In the genomic region with DNA sequence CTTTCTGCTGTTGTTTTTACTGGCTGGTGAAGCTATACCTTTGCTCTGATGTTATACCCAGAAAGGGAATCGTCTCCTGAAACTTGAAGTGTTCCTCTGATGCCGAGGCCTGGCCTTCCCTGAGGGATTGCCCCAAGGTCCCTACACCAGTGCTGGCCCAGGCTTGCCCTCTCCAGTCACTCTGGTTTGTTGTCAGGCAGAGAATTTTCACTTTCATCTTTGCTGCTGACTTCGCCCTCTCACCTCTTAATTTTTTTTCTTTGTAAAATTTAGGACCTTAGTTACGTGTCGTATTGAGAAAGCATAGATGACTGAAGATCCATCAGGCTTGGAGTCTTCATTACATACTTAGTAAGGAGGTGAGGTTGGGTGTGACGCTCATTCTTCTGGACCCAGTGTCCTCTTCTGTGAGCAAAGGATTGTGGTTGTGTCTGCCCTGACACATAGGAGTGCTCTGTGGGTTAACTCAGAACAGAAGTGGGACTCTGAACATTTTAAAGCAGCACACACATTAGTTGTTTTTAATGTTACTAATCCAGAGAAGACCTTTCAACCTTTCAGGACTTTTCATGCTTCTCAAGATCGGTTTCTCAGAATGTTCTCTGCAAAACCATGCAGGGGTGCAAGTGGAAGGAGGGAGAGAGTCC, we compare ENCODE assay signal across 12 cellular contexts. TPM values are rescaled to one million over a fixed set of nuclear protein-coding genes. Genes with fewer than 3 reads are reported as not detected.
A peak's percentile ranks its signal among the peaks of the same experiment; 100 is the strongest.
DNase-seq lines count a peak whose midpoint lies in the region; ATAC-seq, FAIRE-seq and TF ChIP-seq lines count a peak whose summit lies in the region.
"Had no signal": no experiment of that assay in that cellular context is flagged by ENCODE, and none has a peak within 500 bp of the region (broad histone marks: within the 10 kb centered on the region; RNA-seq: fewer than 3 reads in every experiment).

No MANE protein-coding gene starts in this region.

- H3K9me3 ChIP-seq in CD8-positive, alpha-beta T cell (ENCODE audit: low read length): no peaks in the 10 kb centered on the region
- H3K9me3 ChIP-seq in prostate gland (no peaks in the 10 kb centered on the region), small intestine (ENCODE audit: control insufficient read depth, low read depth) (no peaks in the 10 kb centered on the region)
- H3K9me3 ChIP-seq: uterus had no signal

- no peak overlapping the region for H3K27ac ChIP-seq in CD8-positive, alpha-beta T cell (ENCODE audit: low read depth, low read length)
- no peak overlapping the region for H3K27ac ChIP-seq in prostate gland
- H3K27ac ChIP-seq in small intestine (ENCODE audit: low read depth in 1 of 2, low read length in 1 of 2): no peak overlapping the region
- H3K27ac ChIP-seq: uterus had no signal

- H3K9me3 Mint-ChIP-seq in CD8-positive, alpha-beta T cell: no peaks in the 10 kb centered on the region
- no peaks in the 10 kb centered on the region for H3K9me3 Mint-ChIP-seq in activated T-helper 2 cell treated with anti-CD3 and anti-CD28 coated beads, Interferon-gamma antibody, Interleukin-2, Interleukin-4, amounts not matched to agents 10 μg/mL and 5 μg/mL and 100 μg/mL, durations not matched to agents 14 hours and 24 hours and 36 hours

- TF ChIP-seq POLR2A in prostate gland (IDR thresholded peaks at IDR 0.05): no peak

- TF ChIP-seq CTCF in CD8-positive, alpha-beta T cell (IDR thresholded peaks at IDR 0.05): no peak
- TF ChIP-seq CTCF in prostate gland (IDR thresholded peaks at IDR 0.05): no peak

- peak overlapping the region; percentile 11 for H3K4me3 Mint-ChIP-seq in CD8-positive, alpha-beta T cell
- H3K4me3 Mint-ChIP-seq in activated T-helper 2 cell treated with anti-CD3 and anti-CD28 coated beads, Interferon-gamma antibody, Interleukin-2, Interleukin-4, amounts not matched to agents 10 μg/mL and 5 μg/mL and 100 μg/mL, durations not matched to agents 14 hours and 24 hours and 36 hours (ENCODE audit: low read depth): peak overlapping the region; percentile 41

- no peak for DNase-seq in CD8-positive, alpha-beta T cell
- DNase-seq in activated T-helper 2 cell treated with anti-CD3 and anti-CD28 coated beads, Interferon-gamma antibody, Interleukin-2, Interleukin-4, amounts not matched to agents 10 μg/mL and 5 μg/mL and 100 μg/mL, durations not matched to agents 14 hours and 24 hours and 36 hours (ENCODE audit: low spot score): no peak
- DNase-seq in prostate gland (ENCODE audit: low spot score) (no peak), SHP77 treated with DMSO at 0.1 percent for 48 hours (lab: John Stamatoyannopoulos, UW) (no peak), small intestine (no peak), NCI-H2029 treated with DMSO at 0.1 percent for 48 hours (lab: John Stamatoyannopoulos, UW) (no peak)
- DNase-seq: activated CD8-positive, alpha-beta memory T cell treated with anti-CD3 and anti-CD28 coated beads, Interleukin-2, amount 50 U/mL, for 48 hours; Kasumi-1; PC-3; uterus had no signal

- FAIRE-seq in small intestine (lab: Jason Lieb, UNC): no peak

- intact Hi-C loops in CD8-positive, alpha-beta T cell (cut with DNase I, micrococcal nuclease): no loop called here
- intact Hi-C loops in activated T-helper 2 cell treated with anti-CD3 and anti-CD28 coated beads, Interferon-gamma antibody, Interleukin-2, Interleukin-4, amounts not matched to agents 10 μg/mL and 5 μg/mL and 100 μg/mL, durations not matched to agents 14 hours and 24 hours and 36 hours (cut with micrococcal nuclease): loop anchor here (2.0 to 5.0 kb wide), 4 partner anchors 35 to 160 kb away; no protein-coding TSS in a partner anchor
- intact Hi-C loops in prostate gland (cut with DNase I): no loop called here

- 74% methylated on average over 7 of the region's 7 CpGs for WGBS in prostate gland
- 63 to 76% (median 75%) methylated on average over 7 of the region's 7 CpGs for WGBS in small intestine, 3 donors

- H3K27me3 ChIP-seq in CD8-positive, alpha-beta T cell (ENCODE audit: insufficient read depth, low read length): no peaks in the 10 kb centered on the region
- H3K27me3 ChIP-seq in prostate gland (replicated peaks; ENCODE audit: insufficient read depth) (no peaks in the 10 kb centered on the region), small intestine (ENCODE audit: control insufficient read depth in 2 of 2, insufficient read depth in 2 of 2, low read length in 2 of 2) (no peaks in the 10 kb centered on the region)
- H3K27me3 ChIP-seq: uterus had no signal

- no peaks in the 10 kb centered on the region for H3K36me3 Mint-ChIP-seq in CD8-positive, alpha-beta T cell
- H3K36me3 Mint-ChIP-seq in activated T-helper 2 cell treated with anti-CD3 and anti-CD28 coated beads, Interferon-gamma antibody, Interleukin-2, Interleukin-4, amounts not matched to agents 10 μg/mL and 5 μg/mL and 100 μg/mL, durations not matched to agents 14 hours and 24 hours and 36 hours (ENCODE audit: low read depth): no peaks in the 10 kb centered on the region

- H3K4me3 ChIP-seq in CD8-positive, alpha-beta T cell (ENCODE audit: low read depth, low read length): no peak overlapping the region
- H3K4me3 ChIP-seq in prostate gland: no peak overlapping the region
- no peak overlapping the region for H3K4me3 ChIP-seq in small intestine (ENCODE audit: low read depth in 1 of 2, low read length in 2 of 2)
- H3K4me3 ChIP-seq: uterus had no signal

- H3K4me1 Mint-ChIP-seq in CD8-positive, alpha-beta T cell (ENCODE audit: low read depth): peaks cover 57% of the 10 kb centered on the region
- H3K4me1 Mint-ChIP-seq in activated T-helper 2 cell treated with anti-CD3 and anti-CD28 coated beads, Interferon-gamma antibody, Interleukin-2, Interleukin-4, amounts not matched to agents 10 μg/mL and 5 μg/mL and 100 μg/mL, durations not matched to agents 14 hours and 24 hours and 36 hours (ENCODE audit: low read depth): peaks cover 41% of the 10 kb centered on the region

- no peak for ATAC-seq in CD8-positive, alpha-beta T cell
- ATAC-seq in GM18909 (IDR thresholded peaks at IDR 0.05; ENCODE audit: poor library complexity, unreplicated experiment) (peak; percentile 72), HG02938 (IDR thresholded peaks at IDR 0.05; ENCODE audit: unreplicated experiment) (peak; percentile 54)
- ATAC-seq: PC-3 had no signal

- POLR2A ChIA-PET in CD8-positive, alpha-beta T cell (lab: Charles Lee): no interaction called here

- H3K36me3 ChIP-seq in CD8-positive, alpha-beta T cell (ENCODE audit: insufficient read depth, low read length): no peaks in the 10 kb centered on the region
- H3K36me3 ChIP-seq in prostate gland: no peaks in the 10 kb centered on the region
- peaks cover 0 to 2% of the 10 kb centered on the region in 2 donors for H3K36me3 ChIP-seq in small intestine (ENCODE audit: control insufficient read depth in 2 of 2, insufficient read depth in 2 of 2, low read length in 2 of 2)
- H3K36me3 ChIP-seq: uterus had no signal

- CTCF ChIA-PET in CD8-positive, alpha-beta T cell (lab: Charles Lee): no interaction called here

- H3K27me3 Mint-ChIP-seq in CD8-positive, alpha-beta T cell (ENCODE audit: low read depth): no peaks in the 10 kb centered on the region
- no peaks in the 10 kb centered on the region for H3K27me3 Mint-ChIP-seq in activated T-helper 2 cell treated with anti-CD3 and anti-CD28 coated beads, Interferon-gamma antibody, Interleukin-2, Interleukin-4, amounts not matched to agents 10 μg/mL and 5 μg/mL and 100 μg/mL, durations not matched to agents 14 hours and 24 hours and 36 hours (ENCODE audit: low read depth)

- peaks cover 16% of the 10 kb centered on the region for H3K4me1 ChIP-seq in CD8-positive, alpha-beta T cell (ENCODE audit: insufficient read depth, low read length)
- H3K4me1 ChIP-seq in prostate gland (replicated peaks) (no peaks in the 10 kb centered on the region), small intestine (ENCODE audit: control insufficient read depth in 2 of 2, insufficient read depth in 1 of 2, low read depth in 1 of 2, low read length in 1 of 2) (peaks cover 4 to 9% of the 10 kb centered on the region in 2 donors)
- H3K4me1 ChIP-seq: uterus had no signal

- peak overlapping the region; percentile 42 for H3K27ac Mint-ChIP-seq in CD8-positive, alpha-beta T cell
- peak overlapping the region; percentile 78 for H3K27ac Mint-ChIP-seq in activated T-helper 2 cell treated with anti-CD3 and anti-CD28 coated beads, Interferon-gamma antibody, Interleukin-2, Interleukin-4, amounts not matched to agents 10 μg/mL and 5 μg/mL and 100 μg/mL, durations not matched to agents 14 hours and 24 hours and 36 hours

RNA-seq across cellular contexts. Expression of a gene that starts 45.4 kb away (rescaled TPM):
- total RNA-seq in CD8-positive, alpha-beta T cell: 10 to 100 TPM; 73.6 to 78.9 TPM
- total RNA-seq in activated T-helper 2 cell treated with anti-CD3 and anti-CD28 coated beads, Interferon-gamma antibody, Interleukin-2, Interleukin-4, amounts not matched to agents 10 μg/mL and 5 μg/mL and 100 μg/mL, durations not matched to agents 14 hours and 24 hours and 36 hours: 19.8 and 22.8 TPM in 2 replicates
- 100 to 1,000 TPM; 111 to 119 TPM for total RNA-seq in prostate gland
- 10 to 100 TPM in 1 of 3 donors, 1 to 10 TPM in 2; 7.2 to 12.3 (median 9.2) TPM for polyA plus RNA-seq in small intestine
